In genomic region chr21:33412832-33413519, GRCh38 we compare ENCODE assay signal across 13 cellular contexts. TPM values are rescaled to one million over a fixed set of nuclear protein-coding genes. Genes with fewer than 3 reads are reported as not detected.
A peak's percentile ranks its signal among the peaks of the same experiment; 100 is the strongest.
DNase-seq lines count a peak whose midpoint lies in the region; ATAC-seq and TF ChIP-seq lines count a peak whose summit lies in the region.
"Had no signal": no experiment of that assay in that cellular context is flagged by ENCODE, and none has a peak within 500 bp of the region (broad histone marks: within the 10 kb centered on the region; RNA-seq: fewer than 3 reads in every experiment).

No MANE protein-coding gene starts in this region.

- no peaks in the 10 kb centered on the region for H3K9me3 Mint-ChIP-seq in activated naive CD8-positive, alpha-beta T cell treated with anti-CD3 and anti-CD28 coated beads, Interleukin-2, amount 10 ng/mL, durations not matched to agents 7 days and 5 days
- H3K9me3 Mint-ChIP-seq in naive thymus-derived CD4-positive, alpha-beta T cell: no peaks in the 10 kb centered on the region
- H3K9me3 Mint-ChIP-seq: activated naive CD4-positive, alpha-beta T cell treated with anti-CD3 and anti-CD28 coated beads, Interleukin-2, amount 10 ng/mL, durations not matched to agents 7 days and 5 days; T-helper 1 cell treated with Interleukin-12 subunit alpha and Interleukin-12 subunit beta and Interleukin-4 antibody, amounts not matched to agents 30 μg/mL and 1 μg/mL, for 36 hours had no signal

- intact Hi-C loops in HCT116 (cut with micrococcal nuclease): no loop called here
- intact Hi-C loops in naive thymus-derived CD4-positive, alpha-beta T cell (cut with micrococcal nuclease): no loop called here

- peaks cover 4% of the 10 kb centered on the region; the same call in 1 of the 2 replicates for H4K20me1 ChIP-seq in HCT116 (ENCODE audit: insufficient read depth)

- no peak for TF ChIP-seq CTCF in HCT116 (IDR thresholded peaks at IDR 0.05 in 2 of 3, conservative IDR thresholded peaks at IDR 0.05 in 1 of 3; ENCODE audit: borderline replicate concordance in 1 of 3, insufficient read depth in 1 of 3, low read depth in 2 of 3, low read length in 2 of 3)

- no TSS peak for BruUV-seq in HCT116 (replicated peaks; lab: Mats Ljungman, UMichigan)

- peaks cover 70% of the 10 kb centered on the region for H3K79me2 ChIP-seq in HCT116 (ENCODE audit: insufficient read depth, low read length)

- H3K9ac ChIP-seq in HCT116 (ENCODE audit: low read length): no peak overlapping the region

- H3K27ac Mint-ChIP-seq in activated naive CD8-positive, alpha-beta T cell treated with anti-CD3 and anti-CD28 coated beads, Interleukin-2, amount 10 ng/mL, durations not matched to agents 7 days and 5 days: peak overlapping the region; percentile 67
- peak overlapping the region in 8 of 9 donors; percentile 64 to 86 (median 81) for H3K27ac Mint-ChIP-seq in naive thymus-derived CD4-positive, alpha-beta T cell
- H3K27ac Mint-ChIP-seq: activated naive CD4-positive, alpha-beta T cell treated with anti-CD3 and anti-CD28 coated beads, Interleukin-2, amount 10 ng/mL, durations not matched to agents 7 days and 5 days; T-helper 1 cell treated with Interleukin-12 subunit alpha and Interleukin-12 subunit beta and Interleukin-4 antibody, amounts not matched to agents 30 μg/mL and 1 μg/mL, for 36 hours had no signal

- TF ChIP-seq POLR2A in HCT116 (IDR thresholded peaks at IDR 0.05; ENCODE audit: borderline replicate concordance, extremely low read depth, insufficient read depth, insufficient read length): no peak

- H3K36me3 Mint-ChIP-seq in activated naive CD8-positive, alpha-beta T cell treated with anti-CD3 and anti-CD28 coated beads, Interleukin-2, amount 10 ng/mL, durations not matched to agents 7 days and 5 days: peaks cover 30% of the 10 kb centered on the region
- H3K36me3 Mint-ChIP-seq in naive thymus-derived CD4-positive, alpha-beta T cell: peaks cover 3 to 25% (median 11%) of the 10 kb centered on the region in 5 donors

- H3K4me3 Mint-ChIP-seq in activated naive CD8-positive, alpha-beta T cell treated with anti-CD3 and anti-CD28 coated beads, Interleukin-2, amount 10 ng/mL, durations not matched to agents 7 days and 5 days: peak overlapping the region; percentile 69
- peak overlapping the region in 9 of 10 donors; percentile 34 to 70 (median 62) for H3K4me3 Mint-ChIP-seq in naive thymus-derived CD4-positive, alpha-beta T cell
- H3K4me3 Mint-ChIP-seq: activated naive CD4-positive, alpha-beta T cell treated with anti-CD3 and anti-CD28 coated beads, Interleukin-2, amount 10 ng/mL, durations not matched to agents 7 days and 5 days; T-helper 1 cell treated with Interleukin-12 subunit alpha and Interleukin-12 subunit beta and Interleukin-4 antibody, amounts not matched to agents 30 μg/mL and 1 μg/mL, for 36 hours had no signal

- POLR2A ChIA-PET in HCT116 (lab: Charles Lee): no interaction called here
- POLR2A ChIA-PET in activated naive CD8-positive, alpha-beta T cell treated with anti-CD3 and anti-CD28 coated beads, Interleukin-2, amount 10 ng/mL, durations not matched to agents 7 days and 5 days (lab: Charles Lee): interaction anchor here (1.0 kb wide), 1 partner anchor 21 kb away, joined by 3 read pairs; no protein-coding TSS in a partner anchor
- POLR2A ChIA-PET in naive thymus-derived CD4-positive, alpha-beta T cell (lab: Charles Lee): interaction anchor here (2.8 kb wide), 1 partner anchor 51 kb away, joined by 9 read pairs; no protein-coding TSS in a partner anchor

- RAD21 ChIA-PET in HCT116 (lab: Charles Lee; ENCODE audit: low non-redundant PET in 1 of 2, low total read pairs in 2 of 2, uncharacterized antibody in 2 of 2, unreplicated experiment in 2 of 2): no interaction called here

- no peaks in the 10 kb centered on the region for H3K9me3 ChIP-seq in HCT116 (ENCODE audit: control insufficient read depth in 1 of 2, insufficient read depth in 1 of 2, low read depth in 1 of 2, low read length in 2 of 2)
- no peaks in the 10 kb centered on the region for H3K9me3 ChIP-seq in naive thymus-derived CD4-positive, alpha-beta T cell (ENCODE audit: control insufficient read depth in 2 of 3, low read length in 3 of 3)

- no peaks in the 10 kb centered on the region for H3K9me2 ChIP-seq in HCT116 (ENCODE audit: insufficient read depth)

- no peak overlapping the region for H3K4me3 ChIP-seq in HCT116 (replicated peaks in 1 of 2; ENCODE audit: low read depth in 1 of 2, low read length in 2 of 2)
- H3K4me3 ChIP-seq in naive thymus-derived CD4-positive, alpha-beta T cell (ENCODE audit: low read length): no peak overlapping the region

- no peak for TF ChIP-seq RAD21 in HCT116 (IDR thresholded peaks at IDR 0.05; ENCODE audit: low read depth)

- no peak overlapping the region for H3K27ac ChIP-seq in HCT116 (ENCODE audit: low read depth, low read length)
- H3K27ac ChIP-seq in naive thymus-derived CD4-positive, alpha-beta T cell (ENCODE audit: low read depth, low read length): peak overlapping the region; percentile 49

- peaks cover 25% of the 10 kb centered on the region for H3K4me1 Mint-ChIP-seq in activated naive CD8-positive, alpha-beta T cell treated with anti-CD3 and anti-CD28 coated beads, Interleukin-2, amount 10 ng/mL, durations not matched to agents 7 days and 5 days
- H3K4me1 Mint-ChIP-seq in naive thymus-derived CD4-positive, alpha-beta T cell: peaks cover 23 to 69% (median 56%) of the 10 kb centered on the region in 7 donors

- ATAC-seq in HCT116: no peak; the same call in 1 of the 2 replicates
- ATAC-seq in activated naive CD8-positive, alpha-beta T cell treated with anti-CD3 and anti-CD28 coated beads, Interleukin-2, amount 10 ng/mL, durations not matched to agents 7 days and 5 days (ENCODE audit: low read depth): peak; percentile 41
- ATAC-seq in naive thymus-derived CD4-positive, alpha-beta T cell: peak; percentile 36
- no peak for ATAC-seq in GM21717 (IDR thresholded peaks at IDR 0.05; ENCODE audit: unreplicated experiment)

- peak overlapping the region; percentile 11; the same call in 1 of the 2 replicates for H3K4me2 ChIP-seq in HCT116 (ENCODE audit: low read length)

- CTCF ChIA-PET in HCT116 (lab: Charles Lee): no interaction called here
- CTCF ChIA-PET in naive thymus-derived CD4-positive, alpha-beta T cell (lab: Charles Lee): interaction anchor here (1.1 kb wide), 2 partner anchors 52 to 418 kb away, joined by 3 read pairs; no protein-coding TSS in a partner anchor

- H3K4me1 ChIP-seq in HCT116 (ENCODE audit: control insufficient read depth in 1 of 2, insufficient read depth in 2 of 2, low read length in 2 of 2): peaks cover 2 to 26% of the 10 kb centered on the region in 2 experiments; a peak in 3 of 4 replicates
- H3K4me1 ChIP-seq in naive thymus-derived CD4-positive, alpha-beta T cell (ENCODE audit: control insufficient read depth in 2 of 2, insufficient read depth in 2 of 2, low read length in 2 of 2): peaks cover 0 to 14% of the 10 kb centered on the region in 2 donors

- no peaks in the 10 kb centered on the region for H3K27me3 ChIP-seq in HCT116 (ENCODE audit: insufficient read depth, low read length)
- no peaks in the 10 kb centered on the region for H3K27me3 ChIP-seq in naive thymus-derived CD4-positive, alpha-beta T cell (ENCODE audit: control insufficient read depth in 2 of 2, insufficient read depth in 2 of 2, low read length in 2 of 2)

- peaks cover 1% of the 10 kb centered on the region for H3K27me3 Mint-ChIP-seq in activated naive CD8-positive, alpha-beta T cell treated with anti-CD3 and anti-CD28 coated beads, Interleukin-2, amount 10 ng/mL, durations not matched to agents 7 days and 5 days
- peaks cover 0 to 14% (median 0%) of the 10 kb centered on the region in 5 donors for H3K27me3 Mint-ChIP-seq in naive thymus-derived CD4-positive, alpha-beta T cell
- H3K27me3 Mint-ChIP-seq: activated naive CD4-positive, alpha-beta T cell treated with anti-CD3 and anti-CD28 coated beads, Interleukin-2, amount 10 ng/mL, durations not matched to agents 7 days and 5 days had no signal

- H2AFZ ChIP-seq in HCT116 (ENCODE audit: low read depth, low read length, poor library complexity, severe bottlenecking): no peak overlapping the region

- DNase-seq in DMS53 (lab: John Stamatoyannopoulos, UW) (peak; percentile 81), HCT116 (ENCODE audit: low read depth, low spot score) (no peak), NCI-H2227 (lab: John Stamatoyannopoulos, UW; ENCODE audit: unreplicated experiment) (no peak)
- no peak for DNase-seq in activated naive CD8-positive, alpha-beta T cell treated with anti-CD3 and anti-CD28 coated beads, Interleukin-2, amount 10 ng/mL, durations not matched to agents 7 days and 5 days
- no peak for DNase-seq in naive thymus-derived CD4-positive, alpha-beta T cell
- DNase-seq in activated CD8-positive, alpha-beta memory T cell treated with anti-CD3 and anti-CD28 coated beads for 24 hours: no peak
- no peak for DNase-seq in stimulated activated CD4-positive, alpha-beta T cell treated with anti-CD3 and anti-CD28 coated beads, Interleukin-2, amount 100 ng/mL, for 24 hours
- DNase-seq: activated naive CD4-positive, alpha-beta T cell treated with anti-CD3 and anti-CD28 coated beads, Interleukin-2, amount 10 ng/mL, durations not matched to agents 7 days and 5 days; GF-D8; NCI-H187; occipital lobe had no signal

- H3K36me3 ChIP-seq in HCT116 (ENCODE audit: control insufficient read depth in 1 of 2, insufficient read depth in 2 of 2, low read length in 2 of 2): peaks cover 2 to 4% of the 10 kb centered on the region in 2 experiments; a peak in 1 of 4 replicates
- H3K36me3 ChIP-seq in naive thymus-derived CD4-positive, alpha-beta T cell (ENCODE audit: control insufficient read depth in 2 of 3, insufficient read depth in 3 of 3, low read length in 3 of 3): peaks cover 0 to 39% (median 5%) of the 10 kb centered on the region in 3 experiments

TF ChIP-seq in HCT116, 20 proteins besides CTCF, POLR2A, EP300 and RAD21:
- TF ChIP-seq POLR2AphosphoS5 (IDR thresholded peaks at IDR 0.05; ENCODE audit: low read depth, low read length) (no peak), EZH2 (IDR thresholded peaks at IDR 0.05) (no peak), ZFX (IDR thresholded peaks at IDR 0.05) (no peak), FOSL1 (IDR thresholded peaks at IDR 0.05; ENCODE audit: low read depth) (no peak), ELF1 (IDR thresholded peaks at IDR 0.05; ENCODE audit: borderline replicate concordance, low read depth) (no peak), EGR1 (IDR thresholded peaks at IDR 0.05; ENCODE audit: low read depth) (no peak), JUND (IDR thresholded peaks at IDR 0.05) (no peak)

RNA-seq across cellular contexts. Expression of gene IFNGR2, which starts 9.8 kb away (rescaled TPM):
- total RNA-seq in HCT116 (2021; ENCODE audit: unreplicated experiment): 44.6 TPM
- polyA plus RNA-seq in HCT116 (2012): 37.5 and 39.6 TPM in 2 replicates
- 10 to 100 TPM; 17.8 to 18.8 TPM for total RNA-seq in activated naive CD8-positive, alpha-beta T cell treated with anti-CD3 and anti-CD28 coated beads, Interleukin-2, amount 10 ng/mL, durations not matched to agents 7 days and 5 days
- total RNA-seq in naive thymus-derived CD4-positive, alpha-beta T cell: 10 to 100 TPM in 4 of 5 experiments, 1 to 10 TPM in 1; 9.1 to 80.5 (median 33.7) TPM
- 10 to 100 TPM; 29.8 to 39.2 TPM for polyA plus RNA-seq in naive thymus-derived CD4-positive, alpha-beta T cell

Comparison
In these comparisons a context has a peak if more than half of its experiments do, and no peak if none do; other contexts are left out.
1. ATAC-seq: peak in activated naive CD8-positive, alpha-beta T cell treated with anti-CD3 and anti-CD28 coated beads, Interleukin-2, amount 10 ng/mL, durations not matched to agents 7 days and 5 days (single experiment) and naive thymus-derived CD4-positive, alpha-beta T cell (single experiment); none in HCT116 (single experiment) and GM21717 (single experiment).